2 cellular contexts compared by ENCODE assay signal in genomic region chr13:113795362-113795761, GRCh38. TPM values are rescaled to one million over a fixed set of nuclear protein-coding genes. Genes with fewer than 3 reads are reported as not detected.
"Had no signal": no experiment of that assay in that cellular context is flagged by ENCODE, and none has a peak within 500 bp of the region (broad histone marks: within the 10 kb centered on the region; RNA-seq: fewer than 3 reads in every experiment).

No MANE protein-coding gene starts in this region.

RNA-seq across cellular contexts. Expression of gene TMEM255B, which starts 36.3 kb away (rescaled TPM):
- total RNA-seq: frontal cortex had no signal
- polyA plus RNA-seq: immature natural killer cell had no signal
